In genomic region chr2:207875473-207876212, GRCh38 we compare ENCODE assay signal across 22 cellular contexts.
"Had no signal": no experiment of that assay in that cellular context is flagged by ENCODE, and none has a peak within 500 bp of the region (broad histone marks: within the 10 kb centered on the region; RNA-seq: fewer than 3 reads in every experiment).

No MANE protein-coding gene starts in this region.

- H3K27me3 Mint-ChIP-seq: activated CD8-positive, alpha-beta T cell treated with anti-CD3 and anti-CD28 coated beads for 36 hours; activated naive CD4-positive, alpha-beta T cell treated with anti-CD3 and anti-CD28 coated beads, Interleukin-2, amount 10 ng/mL, durations not matched to agents 7 days and 5 days; activated naive CD8-positive, alpha-beta T cell treated with anti-CD3 and anti-CD28 coated beads for 36 hours; T-cell had no signal

- H3K36me3 Mint-ChIP-seq: activated naive CD4-positive, alpha-beta T cell treated with anti-CD3 and anti-CD28 coated beads, Interleukin-2, amount 10 ng/mL, durations not matched to agents 7 days and 5 days; activated naive CD8-positive, alpha-beta T cell treated with anti-CD3 and anti-CD28 coated beads for 36 hours had no signal

- DNase-seq: activated CD4-positive, alpha-beta T cell treated with anti-CD3 and anti-CD28 coated beads for 4 hours; activated CD8-positive, alpha-beta memory T cell treated with anti-CD3 and anti-CD28 coated beads, Interleukin-2, amount 50 U/mL, for 4 hours; activated CD8-positive, alpha-beta T cell treated with anti-CD3 and anti-CD28 coated beads for 36 hours; activated gamma-delta T cell treated with Interleukin-2 at 50 U/mL for 16 hours; activated naive CD4-positive, alpha-beta T cell treated with anti-CD3 and anti-CD28 coated beads, Interleukin-2, amount 10 ng/mL, durations not matched to agents 7 days and 5 days; activated naive CD8-positive, alpha-beta T cell treated with anti-CD3 and anti-CD28 coated beads for 36 hours; activated T-cell treated with anti-CD3 and anti-CD28 coated beads, Interleukin-2, amount 50 U/mL, for 72 hours; anterior cingulate cortex; cerebellar nuclear complex; MM.1S; NCI-H1105; NCI-H1436; NCI-H1694 treated with DMSO at 0.1 percent for 48 hours; NCI-H2029 treated with DMSO at 0.1 percent for 48 hours; NCI-H510A treated with DMSO at 0.1 percent for 48 hours; NCI-H69; PC-3; SIG-M5; T-cell had no signal

- H3K4me3 ChIP-seq: SK-N-MC had no signal

- H3K9me3 Mint-ChIP-seq: activated CD8-positive, alpha-beta T cell treated with anti-CD3 and anti-CD28 coated beads for 36 hours; activated naive CD4-positive, alpha-beta T cell treated with anti-CD3 and anti-CD28 coated beads, Interleukin-2, amount 10 ng/mL, durations not matched to agents 7 days and 5 days; activated naive CD8-positive, alpha-beta T cell treated with anti-CD3 and anti-CD28 coated beads for 36 hours; activated T-cell treated with anti-CD3 and anti-CD28 coated beads, Interleukin-2, amount 50 U/mL, for 72 hours; activated T-helper 2 cell treated with anti-CD3 and anti-CD28 coated beads, Interferon-gamma antibody, Interleukin-2, Interleukin-4, amounts not matched to agents 10 μg/mL and 5 μg/mL and 100 μg/mL, durations not matched to agents 14 hours and 24 hours and 36 hours; T-cell had no signal

- H3K27ac ChIP-seq: SK-N-MC, VCaP had no signal

- ATAC-seq: activated CD8-positive, alpha-beta T cell treated with anti-CD3 and anti-CD28 coated beads for 36 hours; activated T-cell treated with anti-CD3 and anti-CD28 coated beads, Interleukin-2, amount 50 U/mL, for 72 hours; PC-3; T-cell had no signal

- H3K4me3 Mint-ChIP-seq: activated CD8-positive, alpha-beta T cell treated with anti-CD3 and anti-CD28 coated beads for 36 hours; activated naive CD4-positive, alpha-beta T cell treated with anti-CD3 and anti-CD28 coated beads, Interleukin-2, amount 10 ng/mL, durations not matched to agents 7 days and 5 days; activated naive CD8-positive, alpha-beta T cell treated with anti-CD3 and anti-CD28 coated beads for 36 hours; activated T-cell treated with anti-CD3 and anti-CD28 coated beads, Interleukin-2, amount 50 U/mL, for 72 hours; T-cell had no signal

- H3K4me1 Mint-ChIP-seq: activated naive CD4-positive, alpha-beta T cell treated with anti-CD3 and anti-CD28 coated beads, Interleukin-2, amount 10 ng/mL, durations not matched to agents 7 days and 5 days; activated naive CD8-positive, alpha-beta T cell treated with anti-CD3 and anti-CD28 coated beads for 36 hours; T-cell had no signal

- H3K27ac Mint-ChIP-seq: activated CD8-positive, alpha-beta T cell treated with anti-CD3 and anti-CD28 coated beads for 36 hours; activated naive CD4-positive, alpha-beta T cell treated with anti-CD3 and anti-CD28 coated beads, Interleukin-2, amount 10 ng/mL, durations not matched to agents 7 days and 5 days; activated naive CD8-positive, alpha-beta T cell treated with anti-CD3 and anti-CD28 coated beads for 36 hours; activated T-cell treated with anti-CD3 and anti-CD28 coated beads, Interleukin-2, amount 50 U/mL, for 72 hours; activated T-helper 2 cell treated with anti-CD3 and anti-CD28 coated beads, Interferon-gamma antibody, Interleukin-2, Interleukin-4, amounts not matched to agents 10 μg/mL and 5 μg/mL and 100 μg/mL, durations not matched to agents 14 hours and 24 hours and 36 hours; T-cell had no signal
